Comparison of ENCODE assay signal across 4 cellular contexts in genomic region chr12:63321373-63321772, GRCh38.
"Had no signal": no experiment of that assay in that cellular context is flagged by ENCODE, and none has a peak within 500 bp of the region (broad histone marks: within the 10 kb centered on the region; RNA-seq: fewer than 3 reads in every experiment).

No MANE protein-coding gene starts in this region.

- H3K4me3 Mint-ChIP-seq: GM23338, H9 had no signal

- H3K9me3 Mint-ChIP-seq: GM23338, H9 had no signal

- H2AFZ ChIP-seq: GM23338 had no signal

- H3K4me2 ChIP-seq: GM23338 had no signal

- ATAC-seq: GM23338 had no signal

- H3K27ac Mint-ChIP-seq: GM23338, H9 had no signal

- DNase-seq: H9, HCEC 1CT, IMR-90 had no signal

- H3K4me3 ChIP-seq: GM23338 had no signal
